ENCODE assay signal across 17 cellular contexts in genomic region chr9:134731497-134732391, GRCh38.
"Had no signal": no experiment of that assay in that cellular context is flagged by ENCODE, and none has a peak within 500 bp of the region (broad histone marks: within the 10 kb centered on the region; RNA-seq: fewer than 3 reads in every experiment).

No MANE protein-coding gene starts in this region.

- H3K9me3 ChIP-seq: left lung, suprapubic skin, upper lobe of left lung had no signal

- FAIRE-seq: kidney had no signal

- H3K4me1 ChIP-seq: left lung, neural progenitor cell, parathyroid adenoma had no signal

- H3K27ac ChIP-seq: left lung, neural progenitor cell, parathyroid adenoma, skin epidermis, suprapubic skin had no signal

- H3K27me3 ChIP-seq: left lung, neural progenitor cell, suprapubic skin, upper lobe of left lung had no signal

- H3K9ac ChIP-seq: neural progenitor cell, parathyroid adenoma had no signal

- ATAC-seq: activated CD4-positive, alpha-beta T cell treated with anti-CD3 and anti-CD28 coated beads for 36 hours had no signal

- H3K36me3 ChIP-seq: neural progenitor cell, upper lobe of left lung had no signal

- H2AFZ ChIP-seq: neural progenitor cell, parathyroid adenoma had no signal

- H3K4me2 ChIP-seq: neural progenitor cell had no signal

- H3K4me3 ChIP-seq: left lung, neural progenitor cell, skin epidermis, suprapubic skin, upper lobe of left lung had no signal

- DNase-seq: activated CD4-positive, alpha-beta memory T cell treated with anti-CD3 and anti-CD28 coated beads, Interleukin-2, amount 10 ng/mL, durations not matched to agents 7 days and 5 days; activated CD4-positive, alpha-beta T cell treated with anti-CD3 and anti-CD28 coated beads for 36 hours; activated gamma-delta T cell treated with Interleukin-2 at 50 U/mL for 16 hours; amygdala; cortex of kidney; effector CD4-positive, alpha-beta T cell; foreskin melanocyte; stimulated activated CD4-positive, alpha-beta T cell treated with anti-CD3 and anti-CD28 coated beads, Interleukin-4, amount 100 ng/mL, for 24 hours; stimulated activated naive CD4-positive, alpha-beta T cell; T-helper 2 cell had no signal
